ENCODE assay signal across 9 cellular contexts in genomic region chr1:21341517-21342078, GRCh38.
A peak's percentile ranks its signal among the peaks of the same experiment; 100 is the strongest.
DNase-seq lines count a peak whose midpoint lies in the region; ATAC-seq and TF ChIP-seq lines count a peak whose summit lies in the region.
"Had no signal": no experiment of that assay in that cellular context is flagged by ENCODE, and none has a peak within 500 bp of the region (broad histone marks: within the 10 kb centered on the region; RNA-seq: fewer than 3 reads in every experiment).

No MANE protein-coding gene starts in this region.

- H3K36me3 Mint-ChIP-seq in stimulated activated effector memory CD8-positive, alpha-beta T cell treated with anti-CD3 and anti-CD28 coated beads, Interleukin-12 subunit alpha, Interleukin-12 subunit beta, amount 100 ng/mL, for 72 hours, result peaks cover 25% of the 10 kb centered on the region

- H3K4me3 ChIP-seq in HFF-Myc (replicated peaks; ENCODE audit: low read depth, low read length), result peak overlapping the region; percentile 71
- peak overlapping the region; percentile 76 to 85 for H3K4me3 ChIP-seq in foreskin fibroblast (ENCODE audit: low read depth in 1 of 2, low read length in 2 of 2)

- H3K27ac ChIP-seq in VCaP, result peak overlapping the region; percentile 97

- peak overlapping the region; percentile 37 for H3K27ac Mint-ChIP-seq in stimulated activated effector memory CD8-positive, alpha-beta T cell treated with anti-CD3 and anti-CD28 coated beads, Interleukin-12 subunit alpha, Interleukin-12 subunit beta, amount 100 ng/mL, for 72 hours

- TF ChIP-seq CTCF in HFF-Myc (IDR thresholded peaks at IDR 0.05; ENCODE audit: low read depth, low read length, missing control alignments), result no peak
- TF ChIP-seq CTCF in VCaP (conservative IDR thresholded peaks at IDR 0.05), result no peak
- TF ChIP-seq CTCF in foreskin fibroblast (IDR thresholded peaks at IDR 0.05; ENCODE audit: low read depth, low read length), result no peak

- peaks cover 68% of the 10 kb centered on the region for H3K4me1 Mint-ChIP-seq in stimulated activated effector memory CD8-positive, alpha-beta T cell treated with anti-CD3 and anti-CD28 coated beads, Interleukin-12 subunit alpha, Interleukin-12 subunit beta, amount 100 ng/mL, for 72 hours

- no peak for ATAC-seq in stimulated activated effector memory CD8-positive, alpha-beta T cell treated with anti-CD3 and anti-CD28 coated beads, Interleukin-12 subunit alpha, Interleukin-12 subunit beta, amount 100 ng/mL, for 72 hours
- ATAC-seq in HG03520 (IDR thresholded peaks at IDR 0.05; ENCODE audit: unreplicated experiment), result no peak

- no peak for DNase-seq in HFF-Myc (ENCODE audit: extremely low read depth, low read depth)
- DNase-seq in foreskin fibroblast, result peak in 1 of 2 donors; percentile 44
- no peak for DNase-seq in stimulated activated effector memory CD8-positive, alpha-beta T cell treated with anti-CD3 and anti-CD28 coated beads, Interleukin-12 subunit alpha, Interleukin-12 subunit beta, amount 100 ng/mL, for 72 hours (ENCODE audit: low spot score in 2 of 2)
- DNase-seq in NCI-H2227 (lab: John Stamatoyannopoulos, UW; ENCODE audit: unreplicated experiment), result no peak
- no peak for DNase-seq in NCI-H187 (lab: John Stamatoyannopoulos, UW)
- DNase-seq: NCI-H1048; stimulated activated CD4-positive, alpha-beta T cell treated with anti-CD3 and anti-CD28 coated beads, Interleukin-4, amount 100 ng/mL, for 1 hour had no signal

- H3K4me3 Mint-ChIP-seq in stimulated activated effector memory CD8-positive, alpha-beta T cell treated with anti-CD3 and anti-CD28 coated beads, Interleukin-12 subunit alpha, Interleukin-12 subunit beta, amount 100 ng/mL, for 72 hours, result no peak overlapping the region

- H3K9me3 Mint-ChIP-seq in stimulated activated effector memory CD8-positive, alpha-beta T cell treated with anti-CD3 and anti-CD28 coated beads, Interleukin-12 subunit alpha, Interleukin-12 subunit beta, amount 100 ng/mL, for 72 hours, result no peaks in the 10 kb centered on the region
